8 cellular contexts compared by ENCODE assay signal in genomic region chr6:7241709-7242645, GRCh38.
DNase-seq lines count a peak whose midpoint lies in the region; ATAC-seq, FAIRE-seq and TF ChIP-seq lines count a peak whose summit lies in the region.

No MANE protein-coding gene starts in this region.

- TF ChIP-seq POLR2A in breast epithelium (IDR thresholded peaks at IDR 0.05) = no peak
- TF ChIP-seq POLR2A in H54 (IDR thresholded peaks at IDR 0.05; ENCODE audit: low read depth, low read length) = no peak

- no peak overlapping the region for H3K4me3 ChIP-seq in A673 (ENCODE audit: low read depth, low read length, poor library complexity, severe bottlenecking)
- no peak overlapping the region for H3K4me3 ChIP-seq in breast epithelium
- H3K4me3 ChIP-seq in mucosa of rectum (ENCODE audit: low read length in 2 of 2) = peak overlapping the region; percentile 3 to 25

- ATAC-seq in GM21723 (IDR thresholded peaks at IDR 0.05; ENCODE audit: unreplicated experiment) = no peak

- H3K36me3 ChIP-seq in A673 (ENCODE audit: insufficient read depth, low read length, poor library complexity, severe bottlenecking) = peaks cover 28% of the 10 kb centered on the region
- H3K36me3 ChIP-seq in breast epithelium = no peaks in the 10 kb centered on the region
- H3K36me3 ChIP-seq in mucosa of rectum (ENCODE audit: control insufficient read depth in 2 of 2, insufficient read depth in 2 of 2, low read length in 2 of 2) = peaks cover 21 to 47% of the 10 kb centered on the region in 2 donors

- H3K27me3 ChIP-seq in A673 (replicated peaks; ENCODE audit: insufficient read depth, low read depth, low read length, poor library complexity) = no peaks in the 10 kb centered on the region
- H3K27me3 ChIP-seq in breast epithelium = no peaks in the 10 kb centered on the region
- H3K27me3 ChIP-seq in mucosa of rectum (ENCODE audit: control insufficient read depth in 2 of 2, insufficient read depth in 2 of 2, low read length in 2 of 2) = no peaks in the 10 kb centered on the region

- BruUV-seq in A673 (replicated peaks; lab: Mats Ljungman, UMichigan) = no TSS peak

- peak overlapping the region; percentile 41 to 56 for H3K9ac ChIP-seq in mucosa of rectum (ENCODE audit: low read depth in 1 of 2, low read length in 2 of 2)

- FAIRE-seq in H54 (lab: Jason Lieb, UNC) = no peak

- no peak for TF ChIP-seq CTCF in A673 (conservative IDR thresholded peaks at IDR 0.05; ENCODE audit: low read depth, low read length)
- TF ChIP-seq CTCF in breast epithelium (IDR thresholded peaks at IDR 0.05) = no peak

- CTCF ChIA-PET in A673 (lab: Charles Lee) = interaction anchor here (0.6 kb wide), 2 partner anchors 13 to 21 kb away, joined by 4 to 10 read pairs; no protein-coding TSS in a partner anchor

- H3K27ac ChIP-seq in A673 (ENCODE audit: low read depth, low read length, poor library complexity, severe bottlenecking) = peak overlapping the region; percentile 74
- H3K27ac ChIP-seq in breast epithelium = peak overlapping the region; percentile 43 to 64
- peak overlapping the region; percentile 79 to 81 for H3K27ac ChIP-seq in mucosa of rectum (ENCODE audit: low read depth in 2 of 2, low read length in 2 of 2)

- POLR2A ChIA-PET in A673 (lab: Charles Lee; ENCODE audit: low non-redundant PET) = no interaction called here

- H3K9me3 ChIP-seq in A673 (ENCODE audit: low read depth, low read length, poor library complexity, severe bottlenecking) (no peaks in the 10 kb centered on the region), breast epithelium (no peaks in the 10 kb centered on the region), mucosa of rectum (ENCODE audit: control insufficient read depth in 2 of 2, low read length in 2 of 2) (no peaks in the 10 kb centered on the region)

- H3K4me1 ChIP-seq in A673 (ENCODE audit: insufficient read depth, low read length, poor library complexity, severe bottlenecking) (peaks cover 42% of the 10 kb centered on the region), breast epithelium (no peaks in the 10 kb centered on the region), mucosa of rectum (ENCODE audit: control insufficient read depth in 2 of 2, insufficient read depth in 2 of 2, low read length in 2 of 2) (peaks cover 21 to 24% of the 10 kb centered on the region in 2 donors)

- intact Hi-C loops in A673 (cut with micrococcal nuclease; ENCODE audit: unreplicated experiment) (loop anchor here (2.0 to 5.0 kb wide), 5 partner anchors 135 to 685 kb away; partner anchors contain the start of gene RREB1), breast epithelium (cut with DNase I; ENCODE audit: low total_unique reads) (no loop called here)

- DNase-seq in A673 (ENCODE audit: low spot score) (peak; percentile 32), HT-29 (ENCODE audit: low spot score) (peak; percentile 79), breast epithelium (ENCODE audit: low spot score in 2 of 2) (no peak), NCI-H2196 treated with DMSO at 0.1 percent for 48 hours (lab: John Stamatoyannopoulos, UW; ENCODE audit: unreplicated experiment) (no peak), H54 (ENCODE audit: insufficient read length, low spot score) (no peak), NCI-H2171 treated with DMSO at 0.1 percent for 48 hours (lab: John Stamatoyannopoulos, UW) (no peak)

Comparison
In these comparisons a context has a peak if more than half of its experiments do, and no peak if none do; other contexts are left out.
1. DNase-seq: peak in A673 (single experiment) and HT-29 (single experiment); none in breast epithelium (0 of 2), NCI-H2196 treated with DMSO at 0.1 percent for 48 hours (single experiment), H54 (single experiment) and NCI-H2171 treated with DMSO at 0.1 percent for 48 hours (single experiment).
2. H3K4me3 ChIP-seq: peak in mucosa of rectum (2 of 2); none in A673 (single experiment) and breast epithelium (0 of 3).
3. Peak in every context shown above with its lines, with median percentiles within 50 percentile points of each other: H3K27ac ChIP-seq.